ENCODE assay signal across 1 cellular context in the genomic region with DNA sequence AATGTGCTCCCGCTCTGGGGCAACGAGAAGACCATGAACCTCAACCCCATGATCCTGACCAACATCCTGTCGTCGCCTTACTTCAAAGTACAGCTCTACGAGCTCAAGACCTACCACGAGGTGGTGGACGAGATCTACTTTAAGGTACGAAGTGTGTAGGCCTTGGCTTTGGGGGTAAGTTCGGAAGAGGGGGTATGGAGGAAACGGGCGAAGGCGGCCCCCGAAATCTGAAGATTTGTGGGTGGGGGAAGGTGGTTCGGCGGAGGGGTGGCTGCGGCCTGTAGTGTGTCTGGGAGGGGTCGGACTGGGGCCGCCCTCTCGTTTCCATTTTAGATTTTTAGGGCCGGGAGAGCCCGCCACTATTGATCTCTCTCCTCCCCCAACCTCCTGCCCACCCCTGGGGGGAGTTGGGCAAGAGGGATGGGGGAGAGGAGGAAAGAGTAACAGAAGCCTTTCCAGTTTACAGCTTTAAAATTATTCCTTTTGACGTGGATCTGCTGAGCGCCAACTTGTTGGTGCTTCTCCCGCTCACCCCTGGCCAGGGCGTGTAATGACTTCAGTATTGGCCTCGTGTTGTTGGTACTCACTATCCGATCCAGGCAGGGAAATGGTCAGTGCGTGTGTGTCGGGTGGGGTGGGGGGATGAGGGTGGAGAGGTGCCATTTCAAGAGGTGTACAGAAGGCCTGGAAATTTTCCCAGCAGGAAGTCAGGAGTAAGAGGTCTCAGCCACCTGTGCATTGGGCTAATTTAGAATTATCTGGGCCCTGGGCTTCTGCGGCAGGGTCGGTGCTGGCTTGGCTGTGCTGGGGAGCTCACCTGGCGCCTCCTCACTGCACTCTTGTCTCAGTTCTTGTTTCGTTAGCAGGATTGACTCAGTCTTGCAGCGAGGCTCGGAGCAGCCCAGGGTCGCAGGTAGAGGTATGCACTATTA.
TF ChIP-seq lines count a peak whose summit lies in the region.

No MANE protein-coding gene starts in this region.

TF ChIP-seq in K562, 482 proteins besides CTCF, POLR2A, EP300 and RAD21 (continued from another document and continues in another):
- TF ChIP-seq, protein P1, sequence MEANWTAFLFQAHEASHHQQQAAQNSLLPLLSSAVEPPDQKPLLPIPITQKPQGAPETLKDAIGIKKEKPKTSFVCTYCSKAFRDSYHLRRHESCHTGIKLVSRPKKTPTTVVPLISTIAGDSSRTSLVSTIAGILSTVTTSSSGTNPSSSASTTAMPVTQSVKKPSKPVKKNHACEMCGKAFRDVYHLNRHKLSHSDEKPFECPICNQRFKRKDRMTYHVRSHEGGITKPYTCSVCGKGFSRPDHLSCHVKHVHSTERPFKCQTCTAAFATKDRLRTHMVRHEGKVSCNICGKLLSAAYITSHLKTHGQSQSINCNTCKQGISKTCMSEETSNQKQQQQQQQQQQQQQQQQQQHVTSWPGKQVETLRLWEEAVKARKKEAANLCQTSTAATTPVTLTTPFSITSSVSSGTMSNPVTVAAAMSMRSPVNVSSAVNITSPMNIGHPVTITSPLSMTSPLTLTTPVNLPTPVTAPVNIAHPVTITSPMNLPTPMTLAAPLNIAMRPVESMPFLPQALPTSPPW (CRISPR knock-in tag; IDR thresholded peaks at IDR 0.05), result peak; percentile 83
- TF ChIP-seq ETV1 (tag; conservative IDR thresholded peaks at IDR 0.05; ENCODE audit: low read depth) (0 out of 2 replicates have a peak, but pooled peaks have one; percentile 6), KDM1A (IDR thresholded peaks at IDR 0.05) (no peak), FOS (IDR thresholded peaks at IDR 0.05; ENCODE audit: extremely low read depth, insufficient read length) (no peak), ZNF224 (CRISPR knock-in tag; IDR thresholded peaks at IDR 0.05) (peak; percentile 74; the same call in 1 of the 2 replicates), SRSF9 (IDR thresholded peaks at IDR 0.05; ENCODE audit: borderline replicate concordance, low read depth, low read length) (no peak), IRF2 (CRISPR knock-in tag; IDR thresholded peaks at IDR 0.05) (no peak), JUNB (CRISPR knock-in tag; conservative IDR thresholded peaks at IDR 0.05) (no peak), TRIM24 (IDR thresholded peaks at IDR 0.05) (no peak), ZBED1 (IDR thresholded peaks at IDR 0.05) (no peak), SMAD4 (CRISPR knock-in tag; conservative IDR thresholded peaks at IDR 0.05) (no peak), KLF6 (CRISPR knock-in tag; IDR thresholded peaks at IDR 0.05; ENCODE audit: borderline replicate concordance) (no peak), PRDM10 (IDR thresholded peaks at IDR 0.05; ENCODE audit: partially characterized antibody) (no peak), SREBF1 (IDR thresholded peaks at IDR 0.05; ENCODE audit: borderline replicate concordance, low read depth, low read length) (no peak), STAT5B (CRISPR knock-in tag; IDR thresholded peaks at IDR 0.05) (no peak), POLR2AphosphoS2 (IDR thresholded peaks at IDR 0.05; ENCODE audit: low read length) (no peak), NFIX (CRISPR knock-in tag; IDR thresholded peaks at IDR 0.05; ENCODE audit: low read depth) (no peak), MIER1 (IDR thresholded peaks at IDR 0.05; ENCODE audit: low read depth) (no peak), SLC30A9 (CRISPR knock-in tag; IDR thresholded peaks at IDR 0.05) (no peak), E2F3 (CRISPR knock-in tag; IDR thresholded peaks at IDR 0.05) (no peak; the same call in 1 of the 2 replicates), ZNF696 (CRISPR knock-in tag; conservative IDR thresholded peaks at IDR 0.05) (no peak), CBFA2T3 (IDR thresholded peaks at IDR 0.05) (no peak), SIX5 (IDR thresholded peaks at IDR 0.05; ENCODE audit: borderline replicate concordance in 1 of 2, insufficient read depth in 1 of 2, low read depth in 1 of 2, low read length in 2 of 2) (no peak), JUN (IDR thresholded peaks at IDR 0.05; ENCODE audit: borderline replicate concordance, low read depth, low read length) (no peak), JUN (CRISPR knock-in tag; IDR thresholded peaks at IDR 0.05; ENCODE audit: borderline replicate concordance) (no peak), ELK3 (CRISPR knock-in tag; IDR thresholded peaks at IDR 0.05) (no peak), TOE1 (IDR thresholded peaks at IDR 0.05; ENCODE audit: borderline replicate concordance) (no peak), TOE1 (CRISPR knock-in tag; IDR thresholded peaks at IDR 0.05; ENCODE audit: borderline replicate concordance, low read depth) (peak; percentile 72; the same call in 1 of the 2 replicates), U2AF2 (optimal IDR thresholded peaks at IDR 0.05; ENCODE audit: low read depth, low read length) (no peak), SPI1 (IDR thresholded peaks at IDR 0.05; ENCODE audit: borderline replicate concordance, low read depth, low read length) (no peak), SMC3 (conservative IDR thresholded peaks at IDR 0.05; ENCODE audit: insufficient read depth, low read depth, low read length) (no peak), ZC3H11A (IDR thresholded peaks at IDR 0.05; ENCODE audit: low read depth, low read length) (no peak)
- TF ChIP-seq, protein P2, sequence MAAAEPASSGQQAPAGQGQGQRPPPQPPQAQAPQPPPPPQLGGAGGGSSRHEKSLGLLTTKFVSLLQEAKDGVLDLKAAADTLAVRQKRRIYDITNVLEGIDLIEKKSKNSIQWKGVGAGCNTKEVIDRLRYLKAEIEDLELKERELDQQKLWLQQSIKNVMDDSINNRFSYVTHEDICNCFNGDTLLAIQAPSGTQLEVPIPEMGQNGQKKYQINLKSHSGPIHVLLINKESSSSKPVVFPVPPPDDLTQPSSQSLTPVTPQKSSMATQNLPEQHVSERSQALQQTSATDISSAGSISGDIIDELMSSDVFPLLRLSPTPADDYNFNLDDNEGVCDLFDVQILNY (CRISPR knock-in tag; IDR thresholded peaks at IDR 0.05), result 0 out of 2 replicates have a peak, but pooled peaks have one; percentile 66
- TF ChIP-seq, protein P3, sequence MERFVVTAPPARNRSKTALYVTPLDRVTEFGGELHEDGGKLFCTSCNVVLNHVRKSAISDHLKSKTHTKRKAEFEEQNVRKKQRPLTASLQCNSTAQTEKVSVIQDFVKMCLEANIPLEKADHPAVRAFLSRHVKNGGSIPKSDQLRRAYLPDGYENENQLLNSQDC (CRISPR knock-in tag; IDR thresholded peaks at IDR 0.05), result no peak
- TF ChIP-seq, protein P4, sequence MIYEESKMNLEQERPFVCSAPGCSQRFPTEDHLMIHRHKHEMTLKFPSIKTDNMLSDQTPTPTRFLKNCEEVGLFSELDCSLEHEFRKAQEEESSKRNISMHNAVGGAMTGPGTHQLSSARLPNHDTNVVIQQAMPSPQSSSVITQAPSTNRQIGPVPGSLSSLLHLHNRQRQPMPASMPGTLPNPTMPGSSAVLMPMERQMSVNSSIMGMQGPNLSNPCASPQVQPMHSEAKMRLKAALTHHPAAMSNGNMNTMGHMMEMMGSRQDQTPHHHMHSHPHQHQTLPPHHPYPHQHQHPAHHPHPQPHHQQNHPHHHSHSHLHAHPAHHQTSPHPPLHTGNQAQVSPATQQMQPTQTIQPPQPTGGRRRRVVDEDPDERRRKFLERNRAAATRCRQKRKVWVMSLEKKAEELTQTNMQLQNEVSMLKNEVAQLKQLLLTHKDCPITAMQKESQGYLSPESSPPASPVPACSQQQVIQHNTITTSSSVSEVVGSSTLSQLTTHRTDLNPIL (CRISPR knock-in tag; IDR thresholded peaks at IDR 0.05), result no peak
- TF ChIP-seq, protein P5, sequence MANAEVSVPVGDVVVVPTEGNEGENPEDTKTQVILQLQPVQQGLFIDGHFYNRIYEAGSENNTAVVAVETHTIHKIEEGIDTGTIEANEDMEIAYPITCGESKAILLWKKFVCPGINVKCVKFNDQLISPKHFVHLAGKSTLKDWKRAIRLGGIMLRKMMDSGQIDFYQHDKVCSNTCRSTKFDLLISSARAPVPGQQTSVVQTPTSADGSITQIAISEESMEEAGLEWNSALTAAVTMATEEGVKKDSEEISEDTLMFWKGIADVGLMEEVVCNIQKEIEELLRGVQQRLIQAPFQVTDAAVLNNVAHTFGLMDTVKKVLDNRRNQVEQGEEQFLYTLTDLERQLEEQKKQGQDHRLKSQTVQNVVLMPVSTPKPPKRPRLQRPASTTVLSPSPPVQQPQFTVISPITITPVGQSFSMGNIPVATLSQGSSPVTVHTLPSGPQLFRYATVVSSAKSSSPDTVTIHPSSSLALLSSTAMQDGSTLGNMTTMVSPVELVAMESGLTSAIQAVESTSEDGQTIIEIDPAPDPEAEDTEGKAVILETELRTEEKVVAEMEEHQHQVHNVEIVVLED (CRISPR knock-in tag; IDR thresholded peaks at IDR 0.05), result no peak
- TF ChIP-seq, protein P6, sequence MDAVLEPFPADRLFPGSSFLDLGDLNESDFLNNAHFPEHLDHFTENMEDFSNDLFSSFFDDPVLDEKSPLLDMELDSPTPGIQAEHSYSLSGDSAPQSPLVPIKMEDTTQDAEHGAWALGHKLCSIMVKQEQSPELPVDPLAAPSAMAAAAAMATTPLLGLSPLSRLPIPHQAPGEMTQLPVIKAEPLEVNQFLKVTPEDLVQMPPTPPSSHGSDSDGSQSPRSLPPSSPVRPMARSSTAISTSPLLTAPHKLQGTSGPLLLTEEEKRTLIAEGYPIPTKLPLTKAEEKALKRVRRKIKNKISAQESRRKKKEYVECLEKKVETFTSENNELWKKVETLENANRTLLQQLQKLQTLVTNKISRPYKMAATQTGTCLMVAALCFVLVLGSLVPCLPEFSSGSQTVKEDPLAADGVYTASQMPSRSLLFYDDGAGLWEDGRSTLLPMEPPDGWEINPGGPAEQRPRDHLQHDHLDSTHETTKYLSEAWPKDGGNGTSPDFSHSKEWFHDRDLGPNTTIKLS (IDR thresholded peaks at IDR 0.05; ENCODE audit: borderline replicate concordance, low read depth), result no peak
- TF ChIP-seq, protein P7, sequence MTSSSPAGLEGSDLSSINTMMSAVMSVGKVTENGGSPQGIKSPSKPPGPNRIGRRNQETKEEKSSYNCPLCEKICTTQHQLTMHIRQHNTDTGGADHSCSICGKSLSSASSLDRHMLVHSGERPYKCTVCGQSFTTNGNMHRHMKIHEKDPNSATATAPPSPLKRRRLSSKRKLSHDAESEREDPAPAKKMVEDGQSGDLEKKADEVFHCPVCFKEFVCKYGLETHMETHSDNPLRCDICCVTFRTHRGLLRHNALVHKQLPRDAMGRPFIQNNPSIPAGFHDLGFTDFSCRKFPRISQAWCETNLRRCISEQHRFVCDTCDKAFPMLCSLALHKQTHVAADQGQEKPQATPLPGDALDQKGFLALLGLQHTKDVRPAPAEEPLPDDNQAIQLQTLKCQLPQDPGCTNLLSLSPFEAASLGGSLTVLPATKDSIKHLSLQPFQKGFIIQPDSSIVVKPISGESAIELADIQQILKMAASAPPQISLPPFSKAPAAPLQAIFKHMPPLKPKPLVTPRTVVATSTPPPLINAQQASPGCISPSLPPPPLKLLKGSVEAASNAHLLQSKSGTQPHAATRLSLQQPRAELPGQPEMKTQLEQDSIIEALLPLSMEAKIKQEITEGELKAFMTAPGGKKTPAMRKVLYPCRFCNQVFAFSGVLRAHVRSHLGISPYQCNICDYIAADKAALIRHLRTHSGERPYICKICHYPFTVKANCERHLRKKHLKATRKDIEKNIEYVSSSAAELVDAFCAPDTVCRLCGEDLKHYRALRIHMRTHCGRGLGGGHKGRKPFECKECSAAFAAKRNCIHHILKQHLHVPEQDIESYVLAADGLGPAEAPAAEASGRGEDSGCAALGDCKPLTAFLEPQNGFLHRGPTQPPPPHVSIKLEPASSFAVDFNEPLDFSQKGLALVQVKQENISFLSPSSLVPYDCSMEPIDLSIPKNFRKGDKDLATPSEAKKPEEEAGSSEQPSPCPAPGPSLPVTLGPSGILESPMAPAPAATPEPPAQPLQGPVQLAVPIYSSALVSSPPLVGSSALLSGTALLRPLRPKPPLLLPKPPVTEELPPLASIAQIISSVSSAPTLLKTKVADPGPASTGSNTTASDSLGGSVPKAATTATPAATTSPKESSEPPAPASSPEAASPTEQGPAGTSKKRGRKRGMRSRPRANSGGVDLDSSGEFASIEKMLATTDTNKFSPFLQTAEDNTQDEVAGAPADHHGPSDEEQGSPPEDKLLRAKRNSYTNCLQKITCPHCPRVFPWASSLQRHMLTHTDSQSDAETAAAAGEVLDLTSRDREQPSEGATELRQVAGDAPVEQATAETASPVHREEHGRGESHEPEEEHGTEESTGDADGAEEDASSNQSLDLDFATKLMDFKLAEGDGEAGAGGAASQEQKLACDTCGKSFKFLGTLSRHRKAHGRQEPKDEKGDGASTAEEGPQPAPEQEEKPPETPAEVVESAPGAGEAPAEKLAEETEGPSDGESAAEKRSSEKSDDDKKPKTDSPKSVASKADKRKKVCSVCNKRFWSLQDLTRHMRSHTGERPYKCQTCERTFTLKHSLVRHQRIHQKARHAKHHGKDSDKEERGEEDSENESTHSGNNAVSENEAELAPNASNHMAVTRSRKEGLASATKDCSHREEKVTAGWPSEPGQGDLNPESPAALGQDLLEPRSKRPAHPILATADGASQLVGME (CRISPR knock-in tag; IDR thresholded peaks at IDR 0.05), result no peak
